In genomic region chr15:31347067-31347975, GRCh38 we compare ENCODE assay signal across 9 cellular contexts. TPM values are rescaled to one million over a fixed set of nuclear protein-coding genes. Genes with fewer than 3 reads are reported as not detected.
A peak's percentile ranks its signal among the peaks of the same experiment; 100 is the strongest.
DNase-seq lines count a peak whose midpoint lies in the region; ATAC-seq and TF ChIP-seq lines count a peak whose summit lies in the region.
"Had no signal": no experiment of that assay in that cellular context is flagged by ENCODE, and none has a peak within 500 bp of the region (broad histone marks: within the 10 kb centered on the region; RNA-seq: fewer than 3 reads in every experiment).

No MANE protein-coding gene starts in this region.

- no TSS peak for BruUV-seq in PC-9 (replicated peaks; lab: Mats Ljungman, UMichigan)

- no peak for TF ChIP-seq POLR2A in testis (IDR thresholded peaks at IDR 0.05)

- H3K4me2 ChIP-seq in osteoblast (ENCODE audit: insufficient read depth, low read length) (no peak overlapping the region), PC-9 (no peak overlapping the region)

- no peak for TF ChIP-seq CTCF in osteoblast (IDR thresholded peaks at IDR 0.05; ENCODE audit: extremely low read depth, low read depth, low read length)
- TF ChIP-seq CTCF in testis (IDR thresholded peaks at IDR 0.05): no peak
- no peak for TF ChIP-seq CTCF in WERI-Rb-1 (IDR thresholded peaks at IDR 0.05; ENCODE audit: low read depth, low read length)
- no peak for TF ChIP-seq CTCF in PC-9 (conservative IDR thresholded peaks at IDR 0.05)

- H3K27me3 ChIP-seq in osteoblast (ENCODE audit: insufficient read depth, low read length) (no peaks in the 10 kb centered on the region), testis (no peaks in the 10 kb centered on the region), WERI-Rb-1 (ENCODE audit: insufficient read depth, low read depth, severe bottlenecking) (no peaks in the 10 kb centered on the region), PC-9 (ENCODE audit: insufficient read depth, low read depth) (peaks cover 86% of the 10 kb centered on the region)

- CTCF ChIA-PET in PC-9 (lab: Charles Lee): no interaction called here

- H3K79me2 ChIP-seq in osteoblast (ENCODE audit: insufficient read depth, low read length) (peaks cover 99% of the 10 kb centered on the region), PC-9 (ENCODE audit: low read depth) (no peaks in the 10 kb centered on the region)

- peak; percentile 36 to 92 (median 75) for DNase-seq in T-helper 2 cell
- peak; percentile 88 for DNase-seq in activated effector memory CD4-positive, alpha-beta T cell treated with anti-CD3 and anti-CD28 coated beads, Interleukin-2, amount 50 U/mL, for 16 hours
- peak; percentile 26 for DNase-seq in osteoblast (ENCODE audit: insufficient read length, low spot score, missing footprints)
- DNase-seq in testis: no peak
- no peak for DNase-seq in WERI-Rb-1
- DNase-seq in HuH-7.5 (ENCODE audit: low spot score): no peak
- no peak for DNase-seq in PC-9
- DNase-seq: NCI-H524 had no signal

- POLR2A ChIA-PET in PC-9 (lab: Charles Lee; ENCODE audit: unreplicated experiment): no interaction called here

- no peak for ATAC-seq in HG03342 (IDR thresholded peaks at IDR 0.05; ENCODE audit: unreplicated experiment)

- no peaks in the 10 kb centered on the region for H3F3A ChIP-seq in PC-9 (ENCODE audit: insufficient read depth, low read depth)

- H4K20me1 ChIP-seq in osteoblast (ENCODE audit: insufficient read depth, low read length): peaks cover 66% of the 10 kb centered on the region
- H4K20me1 ChIP-seq in PC-9 (ENCODE audit: insufficient read depth): no peaks in the 10 kb centered on the region

- H2AFZ ChIP-seq in osteoblast (ENCODE audit: low read length): no peak overlapping the region
- no peak overlapping the region for H2AFZ ChIP-seq in PC-9

- H3K9me3 ChIP-seq in osteoblast (ENCODE audit: low read depth, low read length) (no peaks in the 10 kb centered on the region), testis (no peaks in the 10 kb centered on the region), WERI-Rb-1 (ENCODE audit: severe bottlenecking) (no peaks in the 10 kb centered on the region), PC-9 (ENCODE audit: insufficient read depth, low read depth) (no peaks in the 10 kb centered on the region)

- peaks cover 3% of the 10 kb centered on the region for H3K4me1 ChIP-seq in osteoblast (ENCODE audit: insufficient read depth, low read length)
- peaks cover 83% of the 10 kb centered on the region for H3K4me1 ChIP-seq in testis
- H3K4me1 ChIP-seq in PC-9 (replicated peaks; ENCODE audit: insufficient read depth): no peaks in the 10 kb centered on the region

- H3K27ac ChIP-seq in osteoblast (ENCODE audit: low read depth, low read length): no peak overlapping the region
- H3K27ac ChIP-seq in testis: peak overlapping the region; percentile 36 to 66
- no peak overlapping the region for H3K27ac ChIP-seq in WERI-Rb-1
- no peak overlapping the region for H3K27ac ChIP-seq in PC-9

- H3K4me3 ChIP-seq in osteoblast (ENCODE audit: insufficient read depth, low read length): no peak overlapping the region
- no peak overlapping the region for H3K4me3 ChIP-seq in testis
- no peak overlapping the region for H3K4me3 ChIP-seq in WERI-Rb-1 (ENCODE audit: low read depth, low read length)
- no peak overlapping the region for H3K4me3 ChIP-seq in PC-9

- intact Hi-C loops in testis (cut with DNase I; ENCODE audit: low total_unique reads): no loop called here
- intact Hi-C loops in PC-9 (cut with micrococcal nuclease; ENCODE audit: unreplicated experiment): no loop called here

- no peaks in the 10 kb centered on the region for H3K36me3 ChIP-seq in osteoblast (ENCODE audit: insufficient read depth, low read length)
- no peaks in the 10 kb centered on the region for H3K36me3 ChIP-seq in testis (ENCODE audit: low read depth, missing control alignments)
- no peaks in the 10 kb centered on the region; the same call in 1 of the 2 replicates for H3K36me3 ChIP-seq in WERI-Rb-1
- no peaks in the 10 kb centered on the region for H3K36me3 ChIP-seq in PC-9 (ENCODE audit: low read depth)

- 84 to 91% methylated on average over 13 to 14 of the region's 14 CpGs for WGBS in testis, 2 donors

- H3K9me2 ChIP-seq in PC-9 (ENCODE audit: insufficient read depth): no peaks in the 10 kb centered on the region

RNA-seq across cellular contexts. Expression of gene KLF13, which starts 20.7 kb away (rescaled TPM):
- total RNA-seq in osteoblast (53.3 and 58.6 TPM in 2 replicates), testis (10 to 100 TPM; 41.9 to 61.7 TPM), PC-9 (2021) (2.5 and 3.4 TPM in 2 replicates)
- 45.7 TPM for polyA plus RNA-seq in testis (ENCODE audit: insufficient read depth, low read depth, low replicate concordance)

Comparison
In these comparisons a context has a peak if more than half of its experiments do, and no peak if none do; other contexts are left out.
1. DNase-seq: peak in T-helper 2 cell (5 of 5), activated effector memory CD4-positive, alpha-beta T cell treated with anti-CD3 and anti-CD28 coated beads, Interleukin-2, amount 50 U/mL, for 16 hours (single experiment) and osteoblast (single experiment); none in testis (single experiment), WERI-Rb-1 (single experiment), HuH-7.5 (single experiment) and PC-9 (0 of 2).
2. H3K27ac ChIP-seq: peak in testis (2 of 2); none in osteoblast (single experiment), WERI-Rb-1 (single experiment) and PC-9 (single experiment).